In the genomic region with DNA sequence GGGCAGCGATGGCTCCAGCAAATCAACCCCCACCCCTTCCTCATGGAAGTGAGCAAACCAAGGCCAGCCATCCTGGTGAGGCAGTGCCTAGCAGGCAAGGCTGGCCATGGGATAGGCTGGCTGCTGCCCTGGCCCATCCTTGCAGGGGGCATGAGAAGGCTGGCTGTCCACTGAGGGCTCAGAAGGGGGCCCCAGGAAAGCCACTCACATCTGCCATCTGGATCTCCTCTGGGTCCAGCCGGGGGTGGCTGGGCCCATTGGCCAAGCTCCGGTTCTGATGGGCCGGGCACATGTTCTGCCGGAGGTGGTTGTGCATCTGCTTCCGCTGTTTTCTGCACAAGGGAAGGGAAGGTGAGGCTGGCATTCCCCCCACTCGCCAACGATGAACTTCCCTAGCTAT, we compare ENCODE assay signal across 24 cellular contexts. TPM values are rescaled to one million over a fixed set of nuclear protein-coding genes. Genes with fewer than 3 reads are reported as not detected.
"Had no signal": no experiment of that assay in that cellular context is flagged by ENCODE, and none has a peak within 500 bp of the region (broad histone marks: within the 10 kb centered on the region; RNA-seq: fewer than 3 reads in every experiment).

No MANE protein-coding gene starts in this region.

- H3K36me3 Mint-ChIP-seq: naive thymus-derived CD4-positive, alpha-beta T cell had no signal

- H3K27ac ChIP-seq: colonic mucosa, hepatocyte, parathyroid adenoma, psoas muscle, skin epidermis, stomach, thoracic aorta, transverse colon had no signal

- H3K36me3 ChIP-seq: colonic mucosa, thoracic aorta, transverse colon had no signal

- H3K9me3 ChIP-seq: colonic mucosa, psoas muscle, stomach, thoracic aorta, transverse colon had no signal

- H3K27ac Mint-ChIP-seq: endodermal cell; naive thymus-derived CD4-positive, alpha-beta T cell had no signal

- DNase-seq: colonic mucosa; dermis blood vessel endothelial cell; endodermal cell; foreskin melanocyte; left colon; mammary epithelial cell; naive thymus-derived CD4-positive, alpha-beta T cell; nucleus accumbens; psoas muscle; retina; stimulated activated CD4-positive, alpha-beta T cell treated with anti-CD3 and anti-CD28 coated beads, Interleukin-12 subunit alpha, Interleukin-12 subunit beta, amount 100 ng/mL, for 4 hours; stimulated activated naive CD4-positive, alpha-beta T cell; stomach; substantia nigra; transverse colon had no signal

- H3K4me3 ChIP-seq: colonic mucosa, hepatocyte, psoas muscle, skin epidermis, stomach, thoracic aorta, transverse colon had no signal

- H3K4me1 ChIP-seq: colonic mucosa, parathyroid adenoma, psoas muscle had no signal

- H3K9me3 Mint-ChIP-seq: endodermal cell; naive thymus-derived CD4-positive, alpha-beta T cell; neural crest cell had no signal

- FAIRE-seq: endothelial cell of umbilical vein had no signal

- ATAC-seq: left colon; naive thymus-derived CD4-positive, alpha-beta T cell; psoas muscle; sciatic nerve had no signal

- H3K9ac ChIP-seq: parathyroid adenoma had no signal

- H3K27me3 ChIP-seq: colonic mucosa had no signal

- H3K4me3 Mint-ChIP-seq: endodermal cell; naive thymus-derived CD4-positive, alpha-beta T cell; neural crest cell had no signal

RNA-seq across cellular contexts. Expression of a gene that starts 57.1 kb away (rescaled TPM):
- total RNA-seq: endothelial cell of umbilical vein, hepatocyte, mesenteric fat pad had no signal
- polyA plus RNA-seq: endothelial cell of umbilical vein; hepatocyte; liver; mammary epithelial cell; naive thymus-derived CD4-positive, alpha-beta T cell had no signal
